ENCODE assay signal across 16 cellular contexts in genomic region chr21:39080366-39080765, GRCh38.
A peak's percentile ranks its signal among the peaks of the same experiment; 100 is the strongest.
DNase-seq lines count a peak whose midpoint lies in the region; TF ChIP-seq lines count a peak whose summit lies in the region.
"Had no signal": no experiment of that assay in that cellular context is flagged by ENCODE, and none has a peak within 500 bp of the region (broad histone marks: within the 10 kb centered on the region; RNA-seq: fewer than 3 reads in every experiment).

No MANE protein-coding gene starts in this region.

- no peaks in the 10 kb centered on the region for H3K27me3 ChIP-seq in neutrophil
- H3K27me3 ChIP-seq: BE2C had no signal

- DNase-seq in NCI-H1092 (lab: John Stamatoyannopoulos, UW) (peak; percentile 42), coronary artery (ENCODE audit: low spot score) (peak; percentile 54), kidney tubule cell (ENCODE audit: low spot score) (no peak), substantia nigra (lab: John Stamatoyannopoulos, UW) (no peak), activated gamma-delta T cell treated with Interleukin-2 at 50 U/mL for 16 hours (no peak)
- DNase-seq: BE2C; CD8-positive, alpha-beta T cell; COR-L47; DMS153; DMS79 treated with DMSO at 0.1 percent for 48 hours; EL; HCEC 1CT; HFFc6 had no signal

- peaks cover 35 to 75% of the 10 kb centered on the region in 2 experiments for H3K4me1 ChIP-seq in neutrophil (ENCODE audit: control insufficient read depth in 1 of 2, insufficient read depth in 1 of 2, low read depth in 1 of 2, low read length in 1 of 2)
- H3K4me1 ChIP-seq: A549, BE2C had no signal

- H3K9me3 ChIP-seq in neutrophil = no peaks in the 10 kb centered on the region
- H3K9me3 ChIP-seq: A549, BE2C had no signal

- no peak overlapping the region for H3K4me3 ChIP-seq in coronary artery
- no peak overlapping the region for H3K4me3 ChIP-seq in neutrophil (ENCODE audit: low read depth in 1 of 2, low read length in 1 of 2)
- H3K4me3 ChIP-seq: A549 had no signal

- H3K27ac ChIP-seq in coronary artery (no peak overlapping the region), neutrophil (peak overlapping the region; percentile 39), substantia nigra (ENCODE audit: low read depth, low read length, poor library complexity, severe bottlenecking) (no peak overlapping the region)
- H3K27ac ChIP-seq: A549, C4-2B had no signal

- no peak for TF ChIP-seq CTCF in coronary artery (IDR thresholded peaks at IDR 0.05)
- no peak for TF ChIP-seq CTCF in neutrophil (IDR thresholded peaks at IDR 0.05)

- H3K36me3 ChIP-seq in neutrophil = no peaks in the 10 kb centered on the region
- H3K36me3 ChIP-seq: BE2C had no signal

Comparison
In these comparisons a context has a peak if more than half of its experiments do, and no peak if none do; other contexts are left out.
1. DNase-seq: peak in NCI-H1092 (single experiment) and coronary artery (single experiment); none in kidney tubule cell (single experiment), substantia nigra (0 of 49) and activated gamma-delta T cell treated with Interleukin-2 at 50 U/mL for 16 hours (single experiment).